Comparison of ENCODE assay signal across 14 cellular contexts in genomic region chr4:137952116-137952515, GRCh38.
"Had no signal": no experiment of that assay in that cellular context is flagged by ENCODE, and none has a peak within 500 bp of the region (broad histone marks: within the 10 kb centered on the region; RNA-seq: fewer than 3 reads in every experiment).

No MANE protein-coding gene starts in this region.

- H3K4me3 ChIP-seq: body of pancreas, coronary artery, esophagus squamous epithelium, stomach had no signal

- DNase-seq: activated CD4-positive, alpha-beta T cell treated with anti-CD3 and anti-CD28 coated beads, Interleukin-2, amount 50 U/mL, for 48 hours; activated T-cell treated with anti-CD3 and anti-CD28 coated beads, Interleukin-2, amount 50 U/mL, for 24 hours; amniotic stem cell; body of pancreas; caudate nucleus; esophagus squamous epithelium; hippocampal formation; kidney; nephron progenitor cell; stimulated activated CD4-positive, alpha-beta T cell treated with anti-CD3 and anti-CD28 coated beads, Interleukin-2, amount 100 ng/mL, for 24 hours; stomach; T-helper 17 cell; WERI-Rb-1 had no signal

- H3K27me3 ChIP-seq: body of pancreas, esophagus squamous epithelium, stomach had no signal

- H3K27ac ChIP-seq: body of pancreas, coronary artery, esophagus squamous epithelium, stomach, WERI-Rb-1 had no signal

- ATAC-seq: body of pancreas, T-helper 17 cell had no signal

- H3K4me1 ChIP-seq: body of pancreas, esophagus squamous epithelium, stomach had no signal

- H3K36me3 ChIP-seq: esophagus squamous epithelium, stomach, WERI-Rb-1 had no signal

- H3K9me3 ChIP-seq: body of pancreas, esophagus squamous epithelium, stomach had no signal
